ENCODE assay signal across 20 cellular contexts in genomic region chr5:97832645-97833296, GRCh38.
A peak's percentile ranks its signal among the peaks of the same experiment; 100 is the strongest.
DNase-seq lines count a peak whose midpoint lies in the region; ATAC-seq and TF ChIP-seq lines count a peak whose summit lies in the region.
"Had no signal": no experiment of that assay in that cellular context is flagged by ENCODE, and none has a peak within 500 bp of the region (broad histone marks: within the 10 kb centered on the region; RNA-seq: fewer than 3 reads in every experiment).

No MANE protein-coding gene starts in this region.

- no peak overlapping the region for H3K27ac Mint-ChIP-seq in mesothelial cell of epicardium
- H3K27ac Mint-ChIP-seq: B cell; CD4-positive, alpha-beta T cell; CD8-positive, alpha-beta T cell had no signal

- no peak overlapping the region for H2BK5ac ChIP-seq in mesendoderm (ENCODE audit: low read length)

- H2AK5ac ChIP-seq in mesendoderm (ENCODE audit: low read length) = no peak overlapping the region

- WGBS in mesendoderm (ENCODE audit: extremely low coverage, insufficient coverage, low lambda C conversion rate) = no CpG with 5 or more reads among the region's 2 CpGs
- 72 to 86% methylated on average over 2 of the region's 2 CpGs for WGBS in heart right ventricle, 2 donors

- H3K4me2 ChIP-seq in mesendoderm (ENCODE audit: low read length) = no peak overlapping the region
- H3K4me2 ChIP-seq: A549; BLaER1 treated with 17β-estradiol and CSF1 and Interleukin-3, amounts not matched to agents 10 nM and 100 nM had no signal

- no peak overlapping the region for H3K4me3 Mint-ChIP-seq in mesothelial cell of epicardium
- H3K4me3 Mint-ChIP-seq: B cell; CD4-positive, alpha-beta T cell; CD8-positive, alpha-beta T cell had no signal

- H2BK120ac ChIP-seq in mesendoderm (ENCODE audit: low read depth, low read length) = no peak overlapping the region

- H3K4me1 ChIP-seq in mesendoderm (ENCODE audit: control insufficient read depth, low read depth, low read length) (no peaks in the 10 kb centered on the region), heart right ventricle (peaks cover 0 to 2% (median under 1%) of the 10 kb centered on the region in 9 donors)
- H3K4me1 ChIP-seq: A549, Caco-2 had no signal

- no peak overlapping the region for H4K8ac ChIP-seq in mesendoderm (ENCODE audit: low read depth, low read length)

- DNase-seq in NCI-H226 (peak; percentile 27), mesendoderm (peak; percentile 16), retinal pigment epithelial cell (ENCODE audit: low read depth) (peak; percentile 11), heart right ventricle (no peak), omental fat pad (ENCODE audit: low spot score) (no peak), mesothelial cell of epicardium (ENCODE audit: low spot score in 2 of 2, unreplicated experiment in 2 of 2) (no peak)
- DNase-seq: AML-193; Caco-2; Calu3; CD4-positive, alpha-beta T cell; CD8-positive, alpha-beta T cell; DND-41; EL; GDM1 had no signal

- H3K4ac ChIP-seq in mesendoderm (ENCODE audit: low read depth, low read length) = no peak overlapping the region

- H3K9me3 ChIP-seq in heart right ventricle = peaks cover 0 to 6% (median 0%) of the 10 kb centered on the region in 11 donors
- H3K9me3 ChIP-seq: A549; BLaER1 treated with 17β-estradiol and CSF1 and Interleukin-3, amounts not matched to agents 10 nM and 100 nM; Caco-2 had no signal

- H3K27me3 ChIP-seq in mesendoderm (ENCODE audit: insufficient read depth, low read length, poor library complexity) = no peaks in the 10 kb centered on the region
- no peaks in the 10 kb centered on the region for H3K27me3 ChIP-seq in heart right ventricle

- H3K27ac ChIP-seq in mesendoderm (ENCODE audit: low read depth, low read length) (no peak overlapping the region), heart right ventricle (no peak overlapping the region)
- H3K27ac ChIP-seq: 22Rv1; A549; BLaER1 treated with 17β-estradiol and CSF1 and Interleukin-3, amounts not matched to agents 10 nM and 100 nM; C4-2B had no signal

- no peaks in the 10 kb centered on the region for H3K9me3 Mint-ChIP-seq in mesothelial cell of epicardium
- H3K9me3 Mint-ChIP-seq: CD4-positive, alpha-beta T cell had no signal

- H3K9ac ChIP-seq in mesendoderm (ENCODE audit: low read length) = no peak overlapping the region
- H3K9ac ChIP-seq: BLaER1 treated with 17β-estradiol and CSF1 and Interleukin-3, amounts not matched to agents 10 nM and 100 nM had no signal

- H3K79me1 ChIP-seq in mesendoderm (ENCODE audit: low read length) = no peaks in the 10 kb centered on the region

- no peak overlapping the region for H2BK15ac ChIP-seq in mesendoderm (replicated peaks; ENCODE audit: low read depth)

- peaks cover 5% of the 10 kb centered on the region for H3K4me1 Mint-ChIP-seq in mesothelial cell of epicardium
- H3K4me1 Mint-ChIP-seq: B cell had no signal

- H3K79me2 ChIP-seq in mesendoderm (ENCODE audit: control insufficient read depth, insufficient read depth, low read length) = no peaks in the 10 kb centered on the region

- no peaks in the 10 kb centered on the region for H3K36me3 Mint-ChIP-seq in mesothelial cell of epicardium
- H3K36me3 Mint-ChIP-seq: CD8-positive, alpha-beta T cell had no signal

- H3K4me3 ChIP-seq in mesendoderm (ENCODE audit: low read length) (no peak overlapping the region), retinal pigment epithelial cell (ENCODE audit: low read length) (no peak overlapping the region), heart right ventricle (no peak overlapping the region)
- H3K4me3 ChIP-seq: A549; BLaER1 treated with 17β-estradiol and CSF1 and Interleukin-3, amounts not matched to agents 10 nM and 100 nM; GM12878 had no signal

- H4K5ac ChIP-seq in mesendoderm (ENCODE audit: low read length) = no peak overlapping the region

- TF ChIP-seq CTCF in retinal pigment epithelial cell (conservative IDR thresholded peaks at IDR 0.05; ENCODE audit: low read depth, low read length) (no peak), heart right ventricle (IDR thresholded peaks at IDR 0.05) (no peak), omental fat pad (IDR thresholded peaks at IDR 0.05) (no peak), mesothelial cell of epicardium (IDR thresholded peaks at IDR 0.05; ENCODE audit: unreplicated experiment) (no peak)

- H3K36me3 ChIP-seq in mesendoderm (ENCODE audit: control insufficient read depth, insufficient read depth, low read length) (no peaks in the 10 kb centered on the region), heart right ventricle (no peaks in the 10 kb centered on the region)
- H3K36me3 ChIP-seq: BLaER1 treated with 17β-estradiol and CSF1 and Interleukin-3, amounts not matched to agents 10 nM and 100 nM had no signal

- H3K18ac ChIP-seq in mesendoderm (ENCODE audit: low read length) = no peak overlapping the region

- H3K27me3 Mint-ChIP-seq in mesothelial cell of epicardium (ENCODE audit: low read depth) = peaks cover 18% of the 10 kb centered on the region
- H3K27me3 Mint-ChIP-seq: B cell had no signal

- no peak for ATAC-seq in heart right ventricle
- no peak for ATAC-seq in omental fat pad (ENCODE audit: low FRiP score)
- ATAC-seq: A549; CD8-positive, alpha-beta T cell; GM12878 had no signal

- intact Hi-C loops in heart right ventricle (cut with DNase I) = no loop called here

- no peak overlapping the region for H3K23ac ChIP-seq in mesendoderm (ENCODE audit: low read length)

- no peak overlapping the region for H3K56ac ChIP-seq in mesendoderm (ENCODE audit: low read length)

Comparison
In these comparisons a context has a peak if more than half of its experiments do, and no peak if none do; other contexts are left out.
1. DNase-seq: peak in NCI-H226 (single experiment), mesendoderm (single experiment) and retinal pigment epithelial cell (single experiment); none in heart right ventricle (0 of 2), omental fat pad (single experiment) and mesothelial cell of epicardium (0 of 2).